In the genomic region with DNA sequence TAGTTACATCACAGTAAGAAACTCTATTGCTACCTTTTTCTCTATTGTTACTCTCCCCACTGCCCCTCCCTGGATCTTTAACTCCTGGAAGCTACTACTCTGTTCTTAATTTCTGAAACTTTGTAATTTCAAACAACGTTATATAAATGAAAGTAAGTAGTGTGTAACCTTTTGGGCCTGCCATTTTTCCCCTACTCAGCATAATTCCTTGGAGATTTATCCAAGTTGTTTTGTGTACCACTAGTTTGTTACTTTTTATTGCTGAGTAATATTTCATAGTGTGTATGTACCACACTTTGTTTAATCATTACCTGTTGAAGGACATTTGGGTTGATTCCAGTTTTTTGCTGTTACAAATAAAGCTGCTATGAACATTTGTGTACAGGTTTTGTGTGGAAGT, we compare ENCODE assay signal across 37 cellular contexts. TPM values are rescaled to one million over a fixed set of nuclear protein-coding genes. Genes with fewer than 3 reads are reported as not detected.
"Had no signal": no experiment of that assay in that cellular context is flagged by ENCODE, and none has a peak within 500 bp of the region (broad histone marks: within the 10 kb centered on the region; RNA-seq: fewer than 3 reads in every experiment).

No MANE protein-coding gene starts in this region.

- H3K9me3 ChIP-seq: adrenal gland, ascending aorta had no signal

- H3K27ac ChIP-seq: adrenal gland, ascending aorta, body of pancreas, brain microvascular endothelial cell, breast epithelium, cardiac muscle cell had no signal

- DNase-seq: activated effector memory CD4-positive, alpha-beta T cell treated with anti-CD3 and anti-CD28 coated beads, Interleukin-2, amount 50 U/mL, for 16 hours; activated effector memory CD4-positive, alpha-beta T cell treated with Interleukin-2 at 50 U/mL for 16 hours; activated gamma-delta T cell; activated gamma-delta T cell treated with Interleukin-2 at 50 U/mL for 16 hours; activated naive CD4-positive, alpha-beta T cell; activated naive CD4-positive, alpha-beta T cell treated with anti-CD3 and anti-CD28 coated beads for 36 hours; activated naive CD4-positive, alpha-beta T cell treated with anti-CD3 and anti-CD28 coated beads, Interleukin-2, amount 10 ng/mL, durations not matched to agents 7 days and 5 days; activated naive CD4-positive, alpha-beta T cell treated with anti-CD3 and anti-CD28 coated beads, Interleukin-2, amount 50 U/mL, for 16 hours; activated naive CD4-positive, alpha-beta T cell treated with Interleukin-2 at 50 U/mL for 16 hours; activated naive CD8-positive, alpha-beta T cell treated with anti-CD3 and anti-CD28 coated beads for 36 hours; activated naive CD8-positive, alpha-beta T cell treated with anti-CD3 and anti-CD28 coated beads, Interleukin-2, amount 10 ng/mL, durations not matched to agents 7 days and 5 days; activated naive CD8-positive, alpha-beta T cell treated with anti-CD3 and anti-CD28 coated beads, Interleukin-2, amount 50 U/mL, for 24 hours; activated T-cell treated with anti-CD3 and anti-CD28 coated beads, Interleukin-2, amount 50 U/mL, for 24 hours; activated T-cell treated with anti-CD3 and anti-CD28 coated beads, Interleukin-2, amount 50 U/mL, for 4 hours; activated T-cell treated with anti-CD3 and anti-CD28 coated beads, Interleukin-2, amount 50 U/mL, for 48 hours; activated T-cell treated with anti-CD3 and anti-CD28 coated beads, Interleukin-2, amount 50 U/mL, for 72 hours; adrenal gland; amniotic stem cell; amygdala; anterior cingulate cortex; aorta; body of pancreas; brain microvascular endothelial cell; caudate nucleus; central memory CD4-positive, alpha-beta T cell; cerebellar nuclear complex had no signal

- FAIRE-seq: astrocyte, bronchial epithelial cell had no signal

- ATAC-seq: activated naive CD4-positive, alpha-beta T cell treated with anti-CD3 and anti-CD28 coated beads, Interleukin-2, amount 50 U/mL, for 72 hours; activated naive CD8-positive, alpha-beta T cell treated with anti-CD3 and anti-CD28 coated beads, Interleukin-2, amount 50 U/mL, for 24 hours; activated T-cell treated with anti-CD3 and anti-CD28 coated beads, Interleukin-2, amount 50 U/mL, for 4 hours; activated T-cell treated with anti-CD3 and anti-CD28 coated beads, Interleukin-2, amount 50 U/mL, for 72 hours; activated T-helper 17 cell treated with anti-CD3 and anti-CD28 coated beads, Interleukin-2, amount 50 U/mL, for 72 hours; body of pancreas had no signal

- H3K4me3 ChIP-seq: adrenal gland, ascending aorta, body of pancreas, breast epithelium, cardiac muscle cell had no signal

- H3K4me1 ChIP-seq: adrenal gland, ascending aorta, body of pancreas, breast epithelium had no signal

- H3K27me3 ChIP-seq: adrenal gland, ascending aorta, body of pancreas, brain microvascular endothelial cell, breast epithelium had no signal

- H3K36me3 ChIP-seq: adrenal gland, ascending aorta, brain microvascular endothelial cell, breast epithelium, cardiac muscle cell had no signal

RNA-seq across cellular contexts. Expression of a gene that starts 37.9 kb away (rescaled TPM):
- total RNA-seq: activated naive CD4-positive, alpha-beta T cell treated with anti-CD3 and anti-CD28 coated beads for 36 hours; activated naive CD8-positive, alpha-beta T cell treated with anti-CD3 and anti-CD28 coated beads for 36 hours; activated naive CD8-positive, alpha-beta T cell treated with anti-CD3 and anti-CD28 coated beads, Interleukin-2, amount 10 ng/mL, durations not matched to agents 7 days and 5 days; activated T-cell treated with anti-CD3 and anti-CD28 coated beads, Interleukin-2, amount 50 U/mL, for 4 hours; activated T-cell treated with anti-CD3 and anti-CD28 coated beads, Interleukin-2, amount 50 U/mL, for 72 hours; activated T-helper 17 cell treated with anti-CD3 and anti-CD28 coated beads, Interleukin-2, amount 50 U/mL, for 72 hours; activated T-helper 2 cell treated with anti-CD3 and anti-CD28 coated beads, Interferon-gamma antibody, Interleukin-2, Interleukin-4, amounts not matched to agents 10 μg/mL and 5 μg/mL and 100 μg/mL, durations not matched to agents 14 hours and 24 hours and 36 hours; aorta; ascending aorta; astrocyte; body of pancreas; bronchial epithelial cell; cardiac muscle cell; cardiac septum; chondrocyte had no signal
- polyA plus RNA-seq: adipose tissue, aorta, cardiac muscle cell had no signal
